Comparison of ENCODE assay signal across 1 cellular context in the genomic region with DNA sequence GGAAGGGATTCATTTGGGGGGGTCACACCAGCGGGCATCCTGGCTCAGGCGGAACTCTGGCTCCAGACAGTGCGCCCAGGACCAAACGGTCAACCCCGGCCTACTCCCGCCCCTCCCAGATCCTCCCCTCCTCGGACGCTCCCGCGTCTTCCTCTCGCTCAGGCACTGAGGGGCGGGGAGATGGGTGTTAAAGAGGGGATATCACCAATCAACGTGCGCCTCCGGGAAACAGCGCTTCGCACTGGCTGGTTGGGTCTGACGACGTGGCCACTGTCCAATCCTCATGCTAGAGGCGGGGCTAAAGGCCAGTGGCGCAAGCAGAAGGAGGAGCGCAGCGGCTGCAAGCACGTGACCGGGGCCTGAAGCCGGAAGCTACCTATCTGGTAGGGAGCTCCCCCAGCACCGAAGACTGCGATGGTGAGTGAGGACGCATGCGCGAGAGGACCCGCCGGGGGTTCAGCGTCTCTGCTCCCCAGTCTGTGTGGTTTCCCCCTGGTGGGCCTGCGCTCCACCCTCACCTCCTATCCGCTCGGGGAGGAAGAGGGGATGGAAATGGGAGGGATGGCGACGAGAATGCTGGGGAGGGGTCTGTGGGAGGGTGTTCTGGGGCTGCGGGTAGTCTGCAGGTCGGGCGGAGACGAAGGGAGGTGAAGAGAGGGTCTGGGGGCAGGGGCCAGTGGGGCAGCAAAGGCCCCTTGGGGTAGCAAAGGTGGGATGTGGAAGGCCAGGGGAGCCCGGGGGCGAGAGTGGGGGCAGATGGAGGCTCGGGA.
TF ChIP-seq lines count a peak whose summit lies in the region.

A gene (plus strand): TSS at position 360 of the 770 bp plus-strand sequence. CDS start 55 bp downstream, at position 415.

TF ChIP-seq in GM12878, 131 proteins besides CTCF, POLR2A, EP300 and RAD21 (continued from another document):
- TF ChIP-seq HDAC6 (IDR thresholded peaks at IDR 0.05; ENCODE audit: unreplicated experiment) (no peak), BHLHE40 (IDR thresholded peaks at IDR 0.05; ENCODE audit: borderline replicate concordance in 1 of 2, low read depth in 2 of 2, low read length in 1 of 2) (peak; percentile 96 to 98), KLF5 (IDR thresholded peaks at IDR 0.05; ENCODE audit: partially characterized antibody) (no peak), PML (IDR thresholded peaks at IDR 0.05; ENCODE audit: low read length) (peak; percentile 84; the same call in 1 of the 2 replicates), TBL1XR1 (IDR thresholded peaks at IDR 0.05; ENCODE audit: low read depth, low read length) (no peak; the same call in 1 of the 2 replicates), STAT1 (conservative IDR thresholded peaks at IDR 0.05) (no peak), GABPA (IDR thresholded peaks at IDR 0.05; ENCODE audit: low read depth) (no peak), SP1 (IDR thresholded peaks at IDR 0.05; ENCODE audit: low read depth, low read length) (peak; percentile 99), SRF (IDR thresholded peaks at IDR 0.05; ENCODE audit: low read depth in 2 of 2, low read length in 2 of 2) (peak; percentile 79 to 89; a peak in 3 of 4 replicates)
